ENCODE assay signal across 21 cellular contexts in the genomic region with DNA sequence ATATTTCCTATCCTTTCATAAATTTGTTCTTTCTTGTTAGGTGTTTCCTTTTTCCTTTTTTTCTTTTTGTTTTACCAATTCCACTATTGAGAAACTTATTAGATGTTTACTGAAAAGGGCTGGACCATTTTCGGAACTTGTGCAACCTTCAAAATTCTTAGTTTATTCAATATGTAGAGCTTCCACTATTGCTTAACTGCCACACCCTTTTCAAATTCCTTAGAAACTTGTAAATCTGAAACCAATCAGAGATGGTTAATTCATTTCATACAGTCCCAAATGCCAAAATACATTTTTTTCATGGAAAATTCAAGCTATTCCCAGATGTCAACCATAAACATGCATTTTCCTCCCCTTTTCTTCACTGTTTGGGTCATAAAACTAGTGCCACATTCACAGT.
DNase-seq lines count a peak whose midpoint lies in the region; ATAC-seq and TF ChIP-seq lines count a peak whose summit lies in the region.
"Had no signal": no experiment of that assay in that cellular context is flagged by ENCODE, and none has a peak within 500 bp of the region (broad histone marks: within the 10 kb centered on the region; RNA-seq: fewer than 3 reads in every experiment).

No MANE protein-coding gene starts in this region.

- intact Hi-C loops in MCF 10A (cut with micrococcal nuclease) (no loop called here), breast epithelium (cut with DNase I; ENCODE audit: low total_unique reads) (no loop called here)

- peak overlapping the region; percentile 41 for H3K9ac ChIP-seq in adipocyte (ENCODE audit: low read length)

- peak overlapping the region; percentile 29 for H3K4me3 Mint-ChIP-seq in MCF 10A (ENCODE audit: unreplicated experiment)
- H3K4me3 Mint-ChIP-seq: CD4-positive, alpha-beta T cell; IgD-negative memory B cell had no signal

- H3K4me3 ChIP-seq in breast epithelium (no peak overlapping the region), adipocyte (ENCODE audit: low read length) (no peak overlapping the region)
- H3K4me3 ChIP-seq: SK-N-MC had no signal

- H3K4me1 ChIP-seq in breast epithelium (no peaks in the 10 kb centered on the region), adipocyte (ENCODE audit: control insufficient read depth, insufficient read depth, low read length) (peaks cover 14% of the 10 kb centered on the region)

- peaks cover 20% of the 10 kb centered on the region for H3K4me1 Mint-ChIP-seq in MCF 10A (ENCODE audit: insufficient read depth, unreplicated experiment)
- H3K4me1 Mint-ChIP-seq: IgD-negative memory B cell had no signal

- CTCF ChIA-PET in MCF 10A (lab: Yijun Ruan, JAX): interaction anchor here (0.7 to 1.4 kb wide), 4 partner anchors 9 to 125 kb away, joined by 3 to 5 read pairs (median 3); no protein-coding TSS in a partner anchor

- H3K9me3 ChIP-seq in breast epithelium (no peaks in the 10 kb centered on the region), adipocyte (ENCODE audit: control insufficient read depth, low read length) (no peaks in the 10 kb centered on the region)

- H3K27me3 ChIP-seq in breast epithelium (no peaks in the 10 kb centered on the region), adipocyte (replicated peaks; ENCODE audit: control insufficient read depth, insufficient read depth, low read length) (no peaks in the 10 kb centered on the region)

- DNase-seq in MCF 10A (ENCODE audit: unreplicated experiment) (peak; percentile 51), breast epithelium (ENCODE audit: low spot score in 2 of 2) (no peak), adipocyte (ENCODE audit: low read depth) (peak; percentile 90), fibroblast of peridontal ligament (ENCODE audit: extremely low read depth) (peak; percentile 75), GM10266 (ENCODE audit: extremely low spot score) (no peak), inferior parietal cortex (ENCODE audit: extremely low spot score) (no peak), NCI-H226 (no peak)
- DNase-seq: 8988T; CD4-positive, alpha-beta T cell; COR-L47; DMS79 treated with DMSO at 0.1 percent for 48 hours; NCI-H1417; NCI-H1694 treated with DMSO at 0.1 percent for 48 hours; NCI-H2107; NCI-H510A; SHP77 treated with DMSO at 0.1 percent for 48 hours had no signal

- H3K36me3 ChIP-seq in breast epithelium: no peaks in the 10 kb centered on the region
- H3K36me3 ChIP-seq in adipocyte (ENCODE audit: control insufficient read depth, insufficient read depth, low read length, severe bottlenecking): no peaks in the 10 kb centered on the region

- TF ChIP-seq POLR2A in breast epithelium (IDR thresholded peaks at IDR 0.05): no peak

- BruUV-seq in MCF 10A (replicated peaks; lab: Mats Ljungman, UMichigan): no TSS peak

- H3K9me3 Mint-ChIP-seq in MCF 10A (ENCODE audit: unreplicated experiment): no peaks in the 10 kb centered on the region
- H3K9me3 Mint-ChIP-seq: CD4-positive, alpha-beta T cell; IgD-negative memory B cell had no signal

- POLR2A ChIA-PET in MCF 10A (lab: Yijun Ruan, JAX): interaction anchor here (0.7 to 1.4 kb wide), 6 partner anchors 9 to 1062 kb away, joined by 3 to 8 read pairs (median 6); a partner anchor contains a TSS

- no peak for ATAC-seq in HG03342 (IDR thresholded peaks at IDR 0.05; ENCODE audit: unreplicated experiment)
- ATAC-seq: HCT116 had no signal

- no peaks in the 10 kb centered on the region for H3K27me3 Mint-ChIP-seq in MCF 10A (ENCODE audit: insufficient read depth, unreplicated experiment)
- H3K27me3 Mint-ChIP-seq: CD4-positive, alpha-beta T cell had no signal

- peak overlapping the region; percentile 82 for H3K27ac Mint-ChIP-seq in MCF 10A (ENCODE audit: low read depth, unreplicated experiment)
- H3K27ac Mint-ChIP-seq: CD4-positive, alpha-beta T cell; IgD-negative memory B cell had no signal

- no peak overlapping the region for H3K27ac ChIP-seq in breast epithelium
- H3K27ac ChIP-seq: RWPE1, SK-N-MC had no signal

- TF ChIP-seq CTCF in MCF 10A (IDR thresholded peaks at IDR 0.05; ENCODE audit: unreplicated experiment) (no peak), breast epithelium (IDR thresholded peaks at IDR 0.05) (no peak), GM10266 (IDR thresholded peaks at IDR 0.05; ENCODE audit: control insufficient read depth, insufficient read depth, low read depth, missing control alignments) (no peak)

- no peaks in the 10 kb centered on the region for H3K36me3 Mint-ChIP-seq in MCF 10A (ENCODE audit: insufficient read depth, unreplicated experiment)

Comparison
In these comparisons a context has a peak if more than half of its experiments do, and no peak if none do; other contexts are left out.
1. DNase-seq: peak in MCF 10A (single experiment), adipocyte (single experiment) and fibroblast of peridontal ligament (single experiment); none in breast epithelium (0 of 2), GM10266 (single experiment), inferior parietal cortex (single experiment) and NCI-H226 (single experiment).